ENCODE assay signal across 8 cellular contexts in the genomic region with DNA sequence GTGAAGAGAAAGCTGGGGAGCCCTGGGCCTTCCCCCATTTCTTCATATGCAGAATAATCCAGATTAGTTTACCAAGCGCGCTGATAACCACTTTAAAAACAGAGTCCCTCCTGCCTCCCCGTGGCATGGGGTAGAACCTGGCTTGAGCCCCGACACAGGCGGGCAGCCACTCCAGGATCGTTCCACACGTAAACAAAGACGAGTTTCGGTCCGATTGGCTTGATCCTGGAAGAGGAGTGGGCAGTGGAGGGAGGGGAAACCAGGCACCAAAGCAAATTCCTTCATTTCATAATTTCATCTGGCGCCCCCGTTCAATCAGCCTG. TPM values are rescaled to one million over a fixed set of nuclear protein-coding genes. Genes with fewer than 3 reads are reported as not detected.
DNase-seq lines count a peak whose midpoint lies in the region; ATAC-seq lines count a peak whose summit lies in the region.

No MANE protein-coding gene starts in this region.

- H3K36me3 ChIP-seq in iPS-15b (ENCODE audit: control insufficient read depth, insufficient read depth, low read length), result no peaks in the 10 kb centered on the region

- H3K27me3 ChIP-seq in iPS-15b (ENCODE audit: control insufficient read depth, insufficient read depth, low read length), result peaks cover 58% of the 10 kb centered on the region

- H3K9ac ChIP-seq in iPS-15b (ENCODE audit: low read depth, low read length), result no peak overlapping the region

- no peaks in the 10 kb centered on the region for H3K9me3 Mint-ChIP-seq in activated naive CD8-positive, alpha-beta T cell treated with anti-CD3 and anti-CD28 coated beads, Interleukin-2, amount 10 ng/mL, durations not matched to agents 7 days and 5 days
- H3K9me3 Mint-ChIP-seq in stimulated activated naive B cell treated with anti-CD40 and anti-IgM and Interleukin-4, amounts not matched to agents 10 μg/mL and 1 μg/mL and 100 μg/mL, for 72 hours, result no peaks in the 10 kb centered on the region

- H3K4me3 ChIP-seq in iPS-15b (ENCODE audit: low read depth, low read length), result peak overlapping the region; percentile 85

- H3K4me3 Mint-ChIP-seq in activated naive CD8-positive, alpha-beta T cell treated with anti-CD3 and anti-CD28 coated beads, Interleukin-2, amount 10 ng/mL, durations not matched to agents 7 days and 5 days, result peak overlapping the region; percentile 80
- peak overlapping the region; percentile 80 to 86 for H3K4me3 Mint-ChIP-seq in stimulated activated naive B cell treated with anti-CD40 and anti-IgM and Interleukin-4, amounts not matched to agents 10 μg/mL and 1 μg/mL and 100 μg/mL, for 72 hours

- H3K36me3 Mint-ChIP-seq in activated naive CD8-positive, alpha-beta T cell treated with anti-CD3 and anti-CD28 coated beads, Interleukin-2, amount 10 ng/mL, durations not matched to agents 7 days and 5 days, result no peaks in the 10 kb centered on the region
- peaks cover 0 to 2% of the 10 kb centered on the region in 2 donors for H3K36me3 Mint-ChIP-seq in stimulated activated naive B cell treated with anti-CD40 and anti-IgM and Interleukin-4, amounts not matched to agents 10 μg/mL and 1 μg/mL and 100 μg/mL, for 72 hours

- no peak overlapping the region for H3K27ac Mint-ChIP-seq in activated naive CD8-positive, alpha-beta T cell treated with anti-CD3 and anti-CD28 coated beads, Interleukin-2, amount 10 ng/mL, durations not matched to agents 7 days and 5 days
- H3K27ac Mint-ChIP-seq in stimulated activated naive B cell treated with anti-CD40 and anti-IgM and Interleukin-4, amounts not matched to agents 10 μg/mL and 1 μg/mL and 100 μg/mL, for 72 hours, result no peak overlapping the region

- no peak for ATAC-seq in activated naive CD8-positive, alpha-beta T cell treated with anti-CD3 and anti-CD28 coated beads, Interleukin-2, amount 10 ng/mL, durations not matched to agents 7 days and 5 days (ENCODE audit: low read depth)
- peak in 1 of 2 donors; percentile 15 for ATAC-seq in stimulated activated naive B cell treated with anti-CD40 and anti-IgM and Interleukin-4, amounts not matched to agents 10 μg/mL and 1 μg/mL and 100 μg/mL, for 72 hours (replicated peaks)
- no peak for ATAC-seq in HG02852 (IDR thresholded peaks at IDR 0.05; ENCODE audit: unreplicated experiment)
- no peak for ATAC-seq in GM19397 (IDR thresholded peaks at IDR 0.05; ENCODE audit: unreplicated experiment)

- H3K4me1 ChIP-seq in iPS-15b (ENCODE audit: control insufficient read depth, insufficient read depth, low read length), result peaks cover 10% of the 10 kb centered on the region

- POLR2A ChIA-PET in activated naive CD8-positive, alpha-beta T cell treated with anti-CD3 and anti-CD28 coated beads, Interleukin-2, amount 10 ng/mL, durations not matched to agents 7 days and 5 days (lab: Charles Lee), result interaction anchor here (0.6 kb wide), 1 partner anchor 155 kb away, joined by 3 read pairs; no protein-coding TSS in a partner anchor

- H3K9me3 ChIP-seq in iPS-15b (ENCODE audit: control insufficient read depth, insufficient read depth, low read length), result no peaks in the 10 kb centered on the region

- peaks cover 5% of the 10 kb centered on the region for H3K4me1 Mint-ChIP-seq in activated naive CD8-positive, alpha-beta T cell treated with anti-CD3 and anti-CD28 coated beads, Interleukin-2, amount 10 ng/mL, durations not matched to agents 7 days and 5 days
- H3K4me1 Mint-ChIP-seq in stimulated activated naive B cell treated with anti-CD40 and anti-IgM and Interleukin-4, amounts not matched to agents 10 μg/mL and 1 μg/mL and 100 μg/mL, for 72 hours, result peaks cover 14 to 20% of the 10 kb centered on the region in 2 donors

- H3K27me3 Mint-ChIP-seq in activated naive CD8-positive, alpha-beta T cell treated with anti-CD3 and anti-CD28 coated beads, Interleukin-2, amount 10 ng/mL, durations not matched to agents 7 days and 5 days, result peaks cover 59% of the 10 kb centered on the region
- peaks cover 52 to 58% of the 10 kb centered on the region in 2 donors for H3K27me3 Mint-ChIP-seq in stimulated activated naive B cell treated with anti-CD40 and anti-IgM and Interleukin-4, amounts not matched to agents 10 μg/mL and 1 μg/mL and 100 μg/mL, for 72 hours

- peak; percentile 84 for DNase-seq in DMS53 (lab: John Stamatoyannopoulos, UW)
- no peak for DNase-seq in DMS53 treated with DMSO at 0.1 percent for 48 hours (lab: John Stamatoyannopoulos, UW; ENCODE audit: unreplicated experiment)
- no peak for DNase-seq in activated naive CD8-positive, alpha-beta T cell treated with anti-CD3 and anti-CD28 coated beads, Interleukin-2, amount 10 ng/mL, durations not matched to agents 7 days and 5 days
- no peak for DNase-seq in stimulated activated naive B cell treated with anti-CD40 and anti-IgM and Interleukin-4, amounts not matched to agents 10 μg/mL and 1 μg/mL and 100 μg/mL, for 72 hours
- no peak for DNase-seq in medulla oblongata (ENCODE audit: extremely low spot score)

RNA-seq across cellular contexts. Expression of gene GPRC5A, which starts 0.9 kb away (rescaled TPM):
- not detected for total RNA-seq in activated naive CD8-positive, alpha-beta T cell treated with anti-CD3 and anti-CD28 coated beads, Interleukin-2, amount 10 ng/mL, durations not matched to agents 7 days and 5 days
